10 cellular contexts compared by ENCODE assay signal in the genomic region with DNA sequence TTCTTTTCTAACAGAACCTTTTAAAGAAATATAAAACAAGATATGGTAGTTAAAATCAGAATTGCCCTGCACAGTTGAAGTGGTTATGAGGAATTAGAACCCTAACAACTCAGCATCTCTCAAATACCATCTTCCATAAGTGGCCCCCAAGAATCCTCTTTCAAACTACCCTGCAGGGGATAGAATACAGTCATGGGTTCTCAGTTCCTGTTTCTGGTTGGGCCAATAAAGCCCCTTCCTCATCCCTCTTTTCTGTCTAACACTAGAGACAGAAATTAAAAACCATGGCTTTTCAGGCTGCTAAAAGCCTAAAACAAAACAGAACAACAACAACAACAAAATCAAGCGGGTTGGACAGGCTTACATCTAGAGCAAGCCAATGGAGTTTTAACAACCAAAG. TPM values are rescaled to one million over a fixed set of nuclear protein-coding genes. Genes with fewer than 3 reads are reported as not detected.
DNase-seq lines count a peak whose midpoint lies in the region; ATAC-seq and TF ChIP-seq lines count a peak whose summit lies in the region.
"Had no signal": no experiment of that assay in that cellular context is flagged by ENCODE, and none has a peak within 500 bp of the region (broad histone marks: within the 10 kb centered on the region; RNA-seq: fewer than 3 reads in every experiment).

No MANE protein-coding gene starts in this region.

- no peaks in the 10 kb centered on the region for H3K36me3 ChIP-seq in SK-N-MC (ENCODE audit: insufficient read depth, low read length)

- H3K9me3 Mint-ChIP-seq in osteocyte (ENCODE audit: unreplicated experiment) = no peaks in the 10 kb centered on the region
- no peaks in the 10 kb centered on the region for H3K9me3 Mint-ChIP-seq in activated CD8-positive, alpha-beta memory T cell treated with anti-CD3 and anti-CD28 coated beads, Interleukin-2, amount 10 ng/mL, durations not matched to agents 7 days and 5 days (ENCODE audit: low read depth)
- H3K9me3 Mint-ChIP-seq: activated T-cell treated with anti-CD3 and anti-CD28 coated beads, Interleukin-2, amount 50 U/mL, for 72 hours had no signal

- H3K4me3 Mint-ChIP-seq in osteocyte (ENCODE audit: unreplicated experiment) = no peak overlapping the region
- H3K4me3 Mint-ChIP-seq in activated CD8-positive, alpha-beta memory T cell treated with anti-CD3 and anti-CD28 coated beads, Interleukin-2, amount 10 ng/mL, durations not matched to agents 7 days and 5 days = no peak overlapping the region
- H3K4me3 Mint-ChIP-seq: activated T-cell treated with anti-CD3 and anti-CD28 coated beads, Interleukin-2, amount 50 U/mL, for 72 hours had no signal

- H3K27me3 Mint-ChIP-seq in osteocyte (ENCODE audit: unreplicated experiment) = no peaks in the 10 kb centered on the region
- peaks cover 5% of the 10 kb centered on the region for H3K27me3 Mint-ChIP-seq in activated CD8-positive, alpha-beta memory T cell treated with anti-CD3 and anti-CD28 coated beads, Interleukin-2, amount 10 ng/mL, durations not matched to agents 7 days and 5 days

- H3K27ac ChIP-seq in SK-N-MC = peak overlapping the region; percentile 6; the same call in 1 of the 2 replicates

- TF ChIP-seq CTCF in osteocyte (IDR thresholded peaks at IDR 0.05) = no peak

- ATAC-seq in GM18517 (IDR thresholded peaks at IDR 0.05; ENCODE audit: unreplicated experiment) (peak; percentile 21), HG02610 (IDR thresholded peaks at IDR 0.05; ENCODE audit: unreplicated experiment) (peak; percentile 31)
- no peak for ATAC-seq in activated CD8-positive, alpha-beta memory T cell treated with anti-CD3 and anti-CD28 coated beads, Interleukin-2, amount 10 ng/mL, durations not matched to agents 7 days and 5 days
- ATAC-seq: activated T-cell treated with anti-CD3 and anti-CD28 coated beads, Interleukin-2, amount 50 U/mL, for 72 hours had no signal

- DNase-seq in SK-N-MC (ENCODE audit: low read depth, low spot score) (no peak), osteocyte (ENCODE audit: extremely low spot score, unreplicated experiment) (no peak), T-helper 1 cell (no peak), NCI-H128 (lab: John Stamatoyannopoulos, UW; ENCODE audit: unreplicated experiment) (no peak)
- no peak for DNase-seq in activated CD4-positive, CD25-positive, alpha-beta regulatory T cell treated with anti-CD3 and anti-CD28 coated beads, Interleukin-2, amount 50 U/mL, for 72 hours
- no peak for DNase-seq in activated CD8-positive, alpha-beta memory T cell treated with anti-CD3 and anti-CD28 coated beads, Interleukin-2, amount 10 ng/mL, durations not matched to agents 7 days and 5 days
- DNase-seq: activated T-cell treated with anti-CD3 and anti-CD28 coated beads, Interleukin-2, amount 50 U/mL, for 72 hours; stimulated activated CD4-positive, alpha-beta T cell treated with anti-CD3 and anti-CD28 coated beads, Interleukin-4, amount 100 ng/mL, for 24 hours had no signal

- no peak overlapping the region for H3K4me3 ChIP-seq in SK-N-MC

- peaks cover 14% of the 10 kb centered on the region for H3K36me3 Mint-ChIP-seq in osteocyte (ENCODE audit: unreplicated experiment)
- H3K36me3 Mint-ChIP-seq in activated CD8-positive, alpha-beta memory T cell treated with anti-CD3 and anti-CD28 coated beads, Interleukin-2, amount 10 ng/mL, durations not matched to agents 7 days and 5 days = no peaks in the 10 kb centered on the region

- peak overlapping the region; percentile 97 for H3K27ac Mint-ChIP-seq in osteocyte (ENCODE audit: unreplicated experiment)
- no peak overlapping the region for H3K27ac Mint-ChIP-seq in activated CD8-positive, alpha-beta memory T cell treated with anti-CD3 and anti-CD28 coated beads, Interleukin-2, amount 10 ng/mL, durations not matched to agents 7 days and 5 days
- H3K27ac Mint-ChIP-seq: activated T-cell treated with anti-CD3 and anti-CD28 coated beads, Interleukin-2, amount 50 U/mL, for 72 hours had no signal

- CTCF ChIA-PET in activated CD8-positive, alpha-beta memory T cell treated with anti-CD3 and anti-CD28 coated beads, Interleukin-2, amount 10 ng/mL, durations not matched to agents 7 days and 5 days (lab: Charles Lee) = no interaction called here

- H3K9me3 ChIP-seq in SK-N-MC (ENCODE audit: low read depth, low read length) = no peaks in the 10 kb centered on the region

- no peak overlapping the region for H3K9ac ChIP-seq in SK-N-MC (ENCODE audit: insufficient read length)

- peaks cover 18% of the 10 kb centered on the region for H3K4me1 Mint-ChIP-seq in osteocyte (ENCODE audit: unreplicated experiment)
- H3K4me1 Mint-ChIP-seq in activated CD8-positive, alpha-beta memory T cell treated with anti-CD3 and anti-CD28 coated beads, Interleukin-2, amount 10 ng/mL, durations not matched to agents 7 days and 5 days = no peaks in the 10 kb centered on the region

RNA-seq across cellular contexts. Expression of a gene that starts 6.7 kb away (rescaled TPM):
- total RNA-seq in osteocyte = 4.2 and 4.3 TPM in 2 replicates
- total RNA-seq in activated CD8-positive, alpha-beta memory T cell treated with anti-CD3 and anti-CD28 coated beads, Interleukin-2, amount 10 ng/mL, durations not matched to agents 7 days and 5 days = under 1 TPM in 1 of 2 experiments, not detected in 1; 0.16 TPM
